In genomic region chr7:2405601-2406345, GRCh38 we compare ENCODE assay signal across 8 cellular contexts. TPM values are rescaled to one million over a fixed set of nuclear protein-coding genes. Genes with fewer than 3 reads are reported as not detected.
DNase-seq lines count a peak whose midpoint lies in the region; ATAC-seq, FAIRE-seq and TF ChIP-seq lines count a peak whose summit lies in the region.

No MANE protein-coding gene starts in this region.

- no peak for TF ChIP-seq POLR2A in HepG2 (IDR thresholded peaks at IDR 0.05; ENCODE audit: insufficient read depth in 1 of 2, low read depth in 2 of 2, low read length in 2 of 2)
- TF ChIP-seq POLR2A in right lobe of liver (IDR thresholded peaks at IDR 0.05), result no peak

- in situ Hi-C loops in HepG2 (cut with HindIII; ENCODE audit: extremely low pct_ligation_motif_present, low pct_unique_long_range_greater_than_20kb), result no loop called here

- H3K4me2 ChIP-seq in HepG2 (ENCODE audit: low read depth, low read length), result peak overlapping the region; percentile 81; the same call in 1 of the 2 replicates

- intact Hi-C loops in HepG2 (cut with micrococcal nuclease; ENCODE audit: unreplicated experiment) (no loop called here), right lobe of liver (cut with DNase I) (no loop called here), lower lobe of right lung (cut with DNase I) (no loop called here)

- FAIRE-seq in HepG2 (lab: Jason Lieb, UNC), result no peak

- POLR2A ChIA-PET in HepG2 (lab: Yijun Ruan, JAX), result no interaction called here

- DNase-seq in HepG2 (ENCODE audit: low spot score) (no peak), right lobe of liver (no peak), lower lobe of right lung (no peak), foreskin fibroblast (no peak), pons (ENCODE audit: low spot score) (no peak), OCI-M2 (lab: John Stamatoyannopoulos, UW; ENCODE audit: unreplicated experiment) (no peak)
- peak; percentile 31 for DNase-seq in activated CD4-positive, alpha-beta T cell treated with anti-CD3 and anti-CD28 coated beads, Interleukin-2, amount 50 U/mL, for 1 hour

- H2AFZ ChIP-seq in HepG2 (ENCODE audit: low read length), result no peak overlapping the region

- H3K9me3 ChIP-seq in HepG2 (ENCODE audit: low read length), result no peaks in the 10 kb centered on the region
- no peaks in the 10 kb centered on the region for H3K9me3 ChIP-seq in right lobe of liver
- H3K9me3 ChIP-seq in lower lobe of right lung, result no peaks in the 10 kb centered on the region

- no peak overlapping the region for H3K9ac ChIP-seq in HepG2 (ENCODE audit: insufficient read depth, low read depth, low read length)

- peaks cover 8% of the 10 kb centered on the region; the same call in 1 of the 2 replicates for H4K20me1 ChIP-seq in HepG2 (ENCODE audit: insufficient read depth, low read length)

- peak overlapping the region in 1 of 3 experiments; percentile 80; a peak in 1 of 6 replicates for H3K4me3 ChIP-seq in HepG2 (replicated peaks in 1 of 3; ENCODE audit: insufficient read depth in 1 of 3, low read depth in 2 of 3, low read length in 3 of 3)
- H3K4me3 ChIP-seq in right lobe of liver, result no peak overlapping the region
- peak overlapping the region; percentile 75 for H3K4me3 ChIP-seq in lower lobe of right lung
- no peak overlapping the region for H3K4me3 ChIP-seq in foreskin fibroblast (ENCODE audit: low read depth in 1 of 2, low read length in 2 of 2)

- no peak for TF ChIP-seq RAD21 in HepG2 (CRISPR knock-in tag; IDR thresholded peaks at IDR 0.05)

- H3K4me1 ChIP-seq in HepG2 (ENCODE audit: insufficient read depth, low read length) (peaks cover 47% of the 10 kb centered on the region), right lobe of liver (peaks cover 0 to 22% (median 1%) of the 10 kb centered on the region in 4 donors), lower lobe of right lung (peaks cover 73% of the 10 kb centered on the region)

- 96% methylated on average over 21 of the region's 21 CpGs for WGBS in HepG2 (ENCODE audit: low lambda C conversion rate)
- WGBS in right lobe of liver (ENCODE audit: insufficient coverage, low coverage, low lambda C conversion rate, missing lambda C conversion rate), result 59% methylated on average over 14 of the region's 21 CpGs

- peaks cover 37% of the 10 kb centered on the region for H3K79me2 ChIP-seq in HepG2 (ENCODE audit: insufficient read depth, low read length)

- H3K27ac ChIP-seq in HepG2 (ENCODE audit: extremely low read length, insufficient read depth, low read length) (no peak overlapping the region), right lobe of liver (no peak overlapping the region), lower lobe of right lung (no peak overlapping the region)

- no peak for TF ChIP-seq CTCF in HepG2 (CRISPR knock-in tag; IDR thresholded peaks at IDR 0.05)
- TF ChIP-seq CTCF in right lobe of liver (IDR thresholded peaks at IDR 0.05), result no peak
- no peak for TF ChIP-seq CTCF in lower lobe of right lung (IDR thresholded peaks at IDR 0.05)
- TF ChIP-seq CTCF in foreskin fibroblast (IDR thresholded peaks at IDR 0.05; ENCODE audit: low read depth, low read length), result no peak

- BruUV-seq in HepG2 (replicated peaks; lab: Mats Ljungman, UMichigan), result no TSS peak

- CTCF ChIA-PET in HepG2 (lab: Yijun Ruan, JAX; ENCODE audit: low intra/inter-chr PET ratio, low total read pairs), result no interaction called here

- H3K27me3 ChIP-seq in HepG2 (ENCODE audit: control insufficient read depth in 1 of 2, insufficient read depth in 2 of 2, low read length in 2 of 2) (no peaks in the 10 kb centered on the region), right lobe of liver (no peaks in the 10 kb centered on the region), lower lobe of right lung (ENCODE audit: low read depth) (no peaks in the 10 kb centered on the region)

- ATAC-seq in HepG2 (no peak), right lobe of liver (no peak), HG03354 (IDR thresholded peaks at IDR 0.05; ENCODE audit: poor library complexity, severe bottlenecking, unreplicated experiment) (peak; percentile 52), lower lobe of right lung (no peak)

- no peak for TF ChIP-seq EP300 in HepG2 (IDR thresholded peaks at IDR 0.05; ENCODE audit: low read depth in 2 of 2, low read length in 2 of 2)
- TF ChIP-seq EP300 in HepG2 (CRISPR knock-in tag; IDR thresholded peaks at IDR 0.05; ENCODE audit: borderline replicate concordance), result no peak

- H3K36me3 ChIP-seq in HepG2 (replicated peaks in 1 of 2; ENCODE audit: control insufficient read depth in 1 of 2, insufficient read depth in 2 of 2, low read length in 2 of 2), result no peaks in the 10 kb centered on the region
- no peaks in the 10 kb centered on the region for H3K36me3 ChIP-seq in right lobe of liver
- no peaks in the 10 kb centered on the region for H3K36me3 ChIP-seq in lower lobe of right lung

TF ChIP-seq in HepG2, 621 proteins besides CTCF, POLR2A, EP300 and RAD21 (continues in another document):
- no peak for TF ChIP-seq ZNF766 (CRISPR knock-in tag; IDR thresholded peaks at IDR 0.05; ENCODE audit: borderline replicate concordance)
- TF ChIP-seq SMAD3 (CRISPR knock-in tag; IDR thresholded peaks at IDR 0.05), result no peak
- TF ChIP-seq ZBTB33 (CRISPR knock-in tag; IDR thresholded peaks at IDR 0.05), result peak; percentile 20; the same call in 1 of the 2 replicates
- peak; percentile 20 for TF ChIP-seq AGO2 (optimal IDR thresholded peaks at IDR 0.05; ENCODE audit: low read depth, low read length)
- TF ChIP-seq FOXO1 (CRISPR knock-in tag; IDR thresholded peaks at IDR 0.05), result no peak

RNA-seq across cellular contexts. Expression of gene CHST12, which starts 2.4 kb away (rescaled TPM):
- total RNA-seq in HepG2 (2016; rRNA removed; fragmentation: Illumina TruSeq; extraction: Trizol), result 3.7 and 6.4 TPM in 2 replicates
- 1.4 and 1.5 TPM in 2 replicates for total RNA-seq in HepG2 (2016; cell fraction: cytosol; rRNA removed; fragmentation: Illumina TruSeq; extraction: Trizol; ENCODE audit: low read depth)
- 3.5 and 6.3 TPM in 2 replicates for total RNA-seq in HepG2 (2016; cell fraction: insoluble cytoplasmic fraction; rRNA removed; fragmentation: Illumina TruSeq; extraction: Trizol)
- 3.9 and 4.8 TPM in 2 replicates for total RNA-seq in HepG2 (2016; cell fraction: membrane; rRNA removed; fragmentation: Illumina TruSeq; extraction: Trizol)
- 5.8 and 6.9 TPM in 2 replicates for total RNA-seq in HepG2 (2016; cell fraction: nucleus; rRNA removed; fragmentation: Illumina TruSeq; extraction: Trizol)
- polyA plus RNA-seq in HepG2 (2011; rRNA removed), result 15.8 and 17.0 TPM in 2 replicates
- 14.4 and 28.9 TPM in 2 replicates for polyA plus RNA-seq in HepG2 (2011; cell fraction: cytosol; rRNA removed)
- 16.3 and 21.2 TPM in 2 replicates for polyA plus RNA-seq in HepG2 (2011; cell fraction: nucleus; rRNA removed)
- 8.1 and 11.8 TPM in 2 replicates for polyA plus RNA-seq in HepG2 (2012)
- polyA plus RNA-seq in HepG2 (2016; cell fraction: cytosol; fragmentation: Illumina TruSeq; extraction: Trizol; ENCODE audit: low read depth), result 3.3 and 4.7 TPM in 2 replicates
- polyA plus RNA-seq in HepG2 (2016; cell fraction: insoluble cytoplasmic fraction; fragmentation: Illumina TruSeq; extraction: Trizol; ENCODE audit: low read depth), result 5.7 and 8.1 TPM in 2 replicates
- polyA plus RNA-seq in HepG2 (2016; cell fraction: membrane; fragmentation: Illumina TruSeq; extraction: Trizol; ENCODE audit: low read depth), result 5.6 and 6.2 TPM in 2 replicates
- 21.2 and 23.6 TPM in 2 replicates for polyA plus RNA-seq in HepG2 (2016; cell fraction: nucleus; fragmentation: Illumina TruSeq; extraction: Trizol; ENCODE audit: insufficient read depth, low read depth)
- 12.0 and 35.8 TPM in 2 replicates for polyA minus RNA-seq in HepG2 (2011; rRNA and poly(A)+ RNA removed; ENCODE audit: low replicate concordance)
- 12.9 and 20.5 TPM in 2 replicates for polyA minus RNA-seq in HepG2 (2011; cell fraction: cytosol; rRNA and poly(A)+ RNA removed)
- polyA minus RNA-seq in HepG2 (2011; cell fraction: nucleus; rRNA and poly(A)+ RNA removed), result 5.7 TPM in 2 replicates
- 1 to 10 TPM; 3.0 to 7.9 (median 5.7) TPM for total RNA-seq in right lobe of liver
- total RNA-seq in lower lobe of right lung, result 29.2 TPM

RNA-seq across cellular contexts. Expression of gene EIF3B, which starts 51.1 kb away (rescaled TPM):
- 241 and 244 TPM in 2 replicates for total RNA-seq in HepG2 (2016; rRNA removed; fragmentation: Illumina TruSeq; extraction: Trizol)
- 49.6 and 52.0 TPM in 2 replicates for total RNA-seq in HepG2 (2016; cell fraction: cytosol; rRNA removed; fragmentation: Illumina TruSeq; extraction: Trizol; ENCODE audit: low read depth)
- total RNA-seq in HepG2 (2016; cell fraction: insoluble cytoplasmic fraction; rRNA removed; fragmentation: Illumina TruSeq; extraction: Trizol), result 219 and 236 TPM in 2 replicates
- 63.0 and 67.9 TPM in 2 replicates for total RNA-seq in HepG2 (2016; cell fraction: membrane; rRNA removed; fragmentation: Illumina TruSeq; extraction: Trizol)
- total RNA-seq in HepG2 (2016; cell fraction: nucleus; rRNA removed; fragmentation: Illumina TruSeq; extraction: Trizol), result 134 and 151 TPM in 2 replicates
- polyA plus RNA-seq in HepG2 (2011; rRNA removed), result 91.2 and 92.2 TPM in 2 replicates
- polyA plus RNA-seq in HepG2 (2011; cell fraction: cytosol; rRNA removed), result 70.3 and 78.7 TPM in 2 replicates
- polyA plus RNA-seq in HepG2 (2011; cell fraction: nucleus; rRNA removed), result 243 and 250 TPM in 2 replicates
- 151 and 176 TPM in 2 replicates for polyA plus RNA-seq in HepG2 (2012)
- polyA plus RNA-seq in HepG2 (2016; cell fraction: cytosol; fragmentation: Illumina TruSeq; extraction: Trizol; ENCODE audit: low read depth), result 11.2 and 14.3 TPM in 2 replicates
- polyA plus RNA-seq in HepG2 (2016; cell fraction: insoluble cytoplasmic fraction; fragmentation: Illumina TruSeq; extraction: Trizol; ENCODE audit: low read depth), result 177 and 198 TPM in 2 replicates
- 27.4 and 32.0 TPM in 2 replicates for polyA plus RNA-seq in HepG2 (2016; cell fraction: membrane; fragmentation: Illumina TruSeq; extraction: Trizol; ENCODE audit: low read depth)
- polyA plus RNA-seq in HepG2 (2016; cell fraction: nucleus; fragmentation: Illumina TruSeq; extraction: Trizol; ENCODE audit: insufficient read depth, low read depth), result 244 and 264 TPM in 2 replicates
- polyA minus RNA-seq in HepG2 (2011; rRNA and poly(A)+ RNA removed; ENCODE audit: low replicate concordance), result 152 and 244 TPM in 2 replicates
- 100 and 101 TPM in 2 replicates for polyA minus RNA-seq in HepG2 (2011; cell fraction: cytosol; rRNA and poly(A)+ RNA removed)
- 124 and 130 TPM in 2 replicates for polyA minus RNA-seq in HepG2 (2011; cell fraction: nucleus; rRNA and poly(A)+ RNA removed)
- total RNA-seq in right lobe of liver, result 10 to 100 TPM; 61.6 to 93.3 (median 68.3) TPM
- 89.5 TPM for total RNA-seq in lower lobe of right lung
